ENCODE assay signal across 12 cellular contexts in the genomic region with DNA sequence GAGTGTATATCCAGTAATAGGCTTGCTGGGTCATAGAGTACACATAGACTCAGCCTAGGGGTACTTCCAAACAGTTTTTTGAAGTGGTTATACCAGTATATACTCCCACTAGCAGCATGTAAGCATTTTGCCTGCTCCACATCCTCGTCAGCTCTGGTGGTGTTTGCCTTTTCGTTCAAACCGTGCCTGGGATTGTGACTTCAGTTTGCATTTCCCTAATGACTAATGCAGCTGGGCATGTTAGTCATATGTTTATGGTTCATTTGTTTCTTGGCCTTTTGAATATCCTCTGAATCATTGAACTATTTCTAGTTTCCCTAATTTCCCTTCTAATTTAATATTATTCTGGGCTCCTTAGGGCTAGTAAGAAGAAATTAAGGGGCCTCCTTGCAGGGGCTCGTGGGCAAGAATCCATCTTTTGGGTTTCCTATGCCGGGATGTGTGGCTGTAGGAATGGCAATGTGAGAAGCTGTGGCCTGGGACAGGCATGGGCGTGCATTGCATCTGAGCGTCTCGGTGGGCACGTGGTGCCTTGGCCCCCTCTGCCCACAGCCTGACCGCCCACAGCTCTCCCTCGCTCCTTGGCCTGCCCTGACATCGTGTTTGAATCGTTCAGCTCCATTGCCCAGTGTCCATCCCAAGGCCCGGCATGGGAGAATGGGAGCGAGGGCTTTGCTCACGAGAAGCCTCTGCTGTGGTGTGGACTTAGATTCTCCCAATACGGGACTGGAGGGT. TPM values are rescaled to one million over a fixed set of nuclear protein-coding genes. Genes with fewer than 3 reads are reported as not detected.
A peak's percentile ranks its signal among the peaks of the same experiment; 100 is the strongest.
DNase-seq lines count a peak whose midpoint lies in the region; ATAC-seq, FAIRE-seq and TF ChIP-seq lines count a peak whose summit lies in the region.
"Had no signal": no experiment of that assay in that cellular context is flagged by ENCODE, and none has a peak within 500 bp of the region (broad histone marks: within the 10 kb centered on the region; RNA-seq: fewer than 3 reads in every experiment).

No MANE protein-coding gene starts in this region.

- H3K27me3 Mint-ChIP-seq in H9 (ENCODE audit: low read depth), result no peaks in the 10 kb centered on the region

- no peak overlapping the region for H4K91ac ChIP-seq in H9 (ENCODE audit: insufficient read length, low read depth, low read length)

- no TSS peak for BruUV-seq in endothelial cell of umbilical vein (replicated peaks; lab: Mats Ljungman, UMichigan)

- no peak overlapping the region for H3K56ac ChIP-seq in H9 (ENCODE audit: insufficient read length, low read depth, low read length)

- no peaks in the 10 kb centered on the region for H3K27me3 ChIP-seq in endothelial cell of umbilical vein (ENCODE audit: control insufficient read depth in 2 of 2, insufficient read depth in 2 of 2, low read length in 2 of 2)
- H3K27me3 ChIP-seq in right atrium auricular region, result no peaks in the 10 kb centered on the region
- no peaks in the 10 kb centered on the region for H3K27me3 ChIP-seq in H9 (ENCODE audit: insufficient read depth, low read length)

- H3K4ac ChIP-seq in H9 (ENCODE audit: low read depth, low read length), result no peak overlapping the region

- no CpG with 5 or more reads among the region's 17 CpGs for WGBS in H9 (ENCODE audit: extremely low coverage, insufficient read length, low lambda C conversion rate)

- H3K9me3 Mint-ChIP-seq in H9, result no peaks in the 10 kb centered on the region

- no peak overlapping the region for H3K27ac Mint-ChIP-seq in H9

- no peak overlapping the region for H4K8ac ChIP-seq in H9 (replicated peaks; ENCODE audit: insufficient read length, low read depth, low read length)

- H3K23me2 ChIP-seq in H9 (ENCODE audit: insufficient read length, low read depth, low read length, poor library complexity, severe bottlenecking), result no peaks in the 10 kb centered on the region

- peaks cover 2 to 26% (median 6%) of the 10 kb centered on the region in 3 experiments; a peak in 4 of 7 replicates for H3K36me3 Mint-ChIP-seq in H9 (ENCODE audit: insufficient read depth in 1 of 3, low read depth in 3 of 3)

- H2BK15ac ChIP-seq in H9 (ENCODE audit: low read depth, low read length), result no peak overlapping the region

- no peak overlapping the region for H3K4me3 Mint-ChIP-seq in H9

- H4K5ac ChIP-seq in H9 (ENCODE audit: insufficient read length, low read depth, low read length), result no peak overlapping the region

- H3K27ac ChIP-seq in endothelial cell of umbilical vein (ENCODE audit: insufficient read depth, low read depth, low read length) (peak overlapping the region; percentile 41), right atrium auricular region (no peak overlapping the region), H9 (ENCODE audit: insufficient read length, low read depth, low read length) (no peak overlapping the region)
- H3K27ac ChIP-seq: SK-N-MC had no signal

- peak; percentile 98 for FAIRE-seq in endothelial cell of umbilical vein (lab: Jason Lieb, UNC)
- FAIRE-seq: G401.6 had no signal

- H3T11ph ChIP-seq in H9 (ENCODE audit: low read length), result no peak overlapping the region

- H3K18ac ChIP-seq in H9 (ENCODE audit: insufficient read length, low read depth, low read length), result no peak overlapping the region

- no peak for TF ChIP-seq CTCF in endothelial cell of umbilical vein (IDR thresholded peaks at IDR 0.05; ENCODE audit: extremely low read depth in 1 of 2, insufficient read depth in 1 of 2, low read depth in 1 of 2, low read length in 2 of 2)
- TF ChIP-seq CTCF in right atrium auricular region (IDR thresholded peaks at IDR 0.05), result no peak
- TF ChIP-seq CTCF in H9 (conservative IDR thresholded peaks at IDR 0.05), result no peak

- no peaks in the 10 kb centered on the region for H3K79me1 ChIP-seq in H9 (ENCODE audit: insufficient read depth, low read depth, low read length, poor library complexity, severe bottlenecking)

- POLR2A ChIA-PET in endothelial cell of umbilical vein (lab: Charles Lee), result interaction anchor here (1.4 kb wide), 1 partner anchor 18 kb away, joined by 4 read pairs; no protein-coding TSS in a partner anchor

- H3K4me3 ChIP-seq in endothelial cell of umbilical vein (replicated peaks in 1 of 3; ENCODE audit: insufficient read depth in 1 of 3, low read depth in 1 of 3, low read length in 3 of 3) (no peak overlapping the region), right atrium auricular region (no peak overlapping the region)
- H3K4me3 ChIP-seq: lung, SK-N-MC had no signal

- H3K36me3 ChIP-seq in endothelial cell of umbilical vein (ENCODE audit: control insufficient read depth in 2 of 2, extremely low read depth in 1 of 2, insufficient read depth in 2 of 2, low read length in 2 of 2), result no peaks in the 10 kb centered on the region
- peaks cover 13% of the 10 kb centered on the region for H3K36me3 ChIP-seq in right atrium auricular region

- H3K9me3 ChIP-seq in endothelial cell of umbilical vein (replicated peaks; ENCODE audit: control insufficient read depth, insufficient read depth, low read length) (no peaks in the 10 kb centered on the region), right atrium auricular region (no peaks in the 10 kb centered on the region), H9 (ENCODE audit: control insufficient read depth, low read depth, low read length) (no peaks in the 10 kb centered on the region)

- H3K9ac ChIP-seq in endothelial cell of umbilical vein (replicated peaks; ENCODE audit: extremely low read depth, insufficient read depth, low read length), result no peak overlapping the region
- no peak overlapping the region for H3K9ac ChIP-seq in H9 (ENCODE audit: extremely low read depth, insufficient read length, low read length)

- peak; percentile 90 for DNase-seq in Caki2 (ENCODE audit: low read depth)
- peak; percentile 20 for DNase-seq in NCI-H460 (ENCODE audit: extremely low read depth, low read depth)
- DNase-seq in endothelial cell of umbilical vein (ENCODE audit: low read depth, low spot score), result peak; percentile 91
- DNase-seq in posterior vena cava (ENCODE audit: low spot score), result peak; percentile 55
- no peak for DNase-seq in right atrium auricular region (ENCODE audit: low spot score)
- no peak for DNase-seq in H9
- DNase-seq in islet precursor cell, result no peak
- DNase-seq: NCI-H1092 treated with DMSO at 0.1 percent for 48 hours had no signal

- no peak for ATAC-seq in HG02885 (IDR thresholded peaks at IDR 0.05; ENCODE audit: poor library complexity, unreplicated experiment)

- no peak overlapping the region for H2BK5ac ChIP-seq in H9 (ENCODE audit: insufficient read length, low read length)

- H4K20me1 ChIP-seq in endothelial cell of umbilical vein (replicated peaks; ENCODE audit: control insufficient read depth, extremely low read depth, insufficient read depth, low read length), result no peaks in the 10 kb centered on the region
- no peaks in the 10 kb centered on the region for H4K20me1 ChIP-seq in H9 (ENCODE audit: control insufficient read depth, insufficient read depth, insufficient read length)

- no peak overlapping the region for H2AK5ac ChIP-seq in H9 (ENCODE audit: insufficient read length, low read length)

- no peak overlapping the region for H3K23ac ChIP-seq in H9 (ENCODE audit: insufficient read length, low read depth, low read length)

- intact Hi-C loops in endothelial cell of umbilical vein (cut with micrococcal nuclease), result loop anchor here (1.0 to 10.0 kb wide), 2 partner anchors 146 to 794 kb away; no protein-coding TSS in a partner anchor
- intact Hi-C loops in posterior vena cava (cut with DNase I), result no loop called here

- H2BK12ac ChIP-seq in H9 (ENCODE audit: insufficient read length, low read depth, low read length), result no peak overlapping the region

- CTCF ChIA-PET in endothelial cell of umbilical vein (lab: Charles Lee), result interaction anchor here (0.6 to 1.2 kb wide), 3 partner anchors 19 to 131 kb away, joined by 3 read pairs; no protein-coding TSS in a partner anchor

- H2AFZ ChIP-seq in endothelial cell of umbilical vein (ENCODE audit: low read depth, low read length), result no peak overlapping the region
- H2AFZ ChIP-seq in H9 (ENCODE audit: low read length), result no peak overlapping the region

- in situ Hi-C loops in Caki2 (cut with HindIII; ENCODE audit: low pct_unique_long_range_greater_than_20kb, low sequenced_read_pairs), result no loop called here

- peak overlapping the region; percentile 26 for H3K4me2 ChIP-seq in endothelial cell of umbilical vein (ENCODE audit: insufficient read depth, low read length)
- no peak overlapping the region for H3K4me2 ChIP-seq in H9 (ENCODE audit: insufficient read depth, insufficient read length, low read length)

- dilution Hi-C loops in endothelial cell of umbilical vein (cut with MboI; ENCODE audit: extremely low pct_ligation_motif_present, low sequenced_read_pairs), result no loop called here

- no peaks in the 10 kb centered on the region for H3K9me1 ChIP-seq in endothelial cell of umbilical vein (replicated peaks; ENCODE audit: control insufficient read depth, extremely low read depth, insufficient read depth, low read length)

- TF ChIP-seq POLR2A in endothelial cell of umbilical vein (IDR thresholded peaks at IDR 0.05; ENCODE audit: low read depth, low read length), result no peak

- no peak overlapping the region for H3K14ac ChIP-seq in H9 (ENCODE audit: insufficient read depth, low read length)

- H3K4me1 ChIP-seq in endothelial cell of umbilical vein (ENCODE audit: control insufficient read depth, extremely low read depth, insufficient read depth, low read length) (peaks cover 31% of the 10 kb centered on the region), right atrium auricular region (peaks cover 0 to 11% of the 10 kb centered on the region in 2 donors), H9 (ENCODE audit: insufficient read depth, low read length) (no peaks in the 10 kb centered on the region)

- H3K4me1 Mint-ChIP-seq in H9, result no peaks in the 10 kb centered on the region

- no peak overlapping the region for H2BK20ac ChIP-seq in H9 (ENCODE audit: low read depth, low read length, poor library complexity, severe bottlenecking)

- H3K79me2 ChIP-seq in endothelial cell of umbilical vein (ENCODE audit: control insufficient read depth, insufficient read depth, low read length), result no peaks in the 10 kb centered on the region
- no peaks in the 10 kb centered on the region for H3K79me2 ChIP-seq in H9 (ENCODE audit: insufficient read depth, low read length)

- no peak overlapping the region for H2BK120ac ChIP-seq in H9 (ENCODE audit: low read depth, low read length, poor library complexity, severe bottlenecking)

RNA-seq across cellular contexts. Expression of gene FAH, which starts 26.4 kb away (rescaled TPM):
- 122 and 125 TPM in 2 replicates for total RNA-seq in Caki2 (2014; rRNA removed; shearing (Covaris generic); ENCODE audit: low replicate concordance)
- total RNA-seq in NCI-H460 (2014; rRNA removed; shearing (Covaris generic)), result 16.0 and 17.3 TPM in 2 replicates
- polyA plus RNA-seq in NCI-H460 (2014; cell fraction: nucleus; rRNA removed), result 28.0 and 32.7 TPM in 2 replicates
- total RNA-seq in endothelial cell of umbilical vein (18.2 and 18.9 TPM in 2 replicates), posterior vena cava (10 to 100 TPM; 20.5 to 22.4 TPM), right atrium auricular region (10 to 100 TPM; 14.4 to 14.6 TPM), H9 (2021) (21.5 and 21.7 TPM in 2 replicates)
- 18.7 TPM in 2 replicates for polyA plus RNA-seq in endothelial cell of umbilical vein
- 17.0 and 19.5 TPM in 2 replicates for polyA plus RNA-seq in endothelial cell of umbilical vein (2011; cell fraction: cytosol; rRNA removed)
- 29.3 and 32.7 TPM in 2 replicates for polyA plus RNA-seq in endothelial cell of umbilical vein (2011; cell fraction: nucleus; rRNA removed)
- polyA plus RNA-seq in endothelial cell of umbilical vein (2012), result 28.3 and 37.5 TPM in 2 replicates
- 24.5 and 25.4 TPM in 2 replicates for polyA minus RNA-seq in endothelial cell of umbilical vein
- 9.1 TPM for polyA minus RNA-seq in endothelial cell of umbilical vein (2011; cell fraction: cytosol; rRNA and poly(A)+ RNA removed)
- polyA minus RNA-seq in endothelial cell of umbilical vein (2011; cell fraction: nucleus; rRNA and poly(A)+ RNA removed), result 7.3 and 7.6 TPM in 2 replicates

Comparison
In these comparisons a context has a peak if more than half of its experiments do, and no peak if none do; other contexts are left out.
1. DNase-seq: peak in Caki2 (single experiment), NCI-H460 (single experiment), endothelial cell of umbilical vein (single experiment) and posterior vena cava (single experiment); none in right atrium auricular region (single experiment), H9 (single experiment) and islet precursor cell (single experiment).